18 cellular contexts compared by ENCODE assay signal in the genomic region with DNA sequence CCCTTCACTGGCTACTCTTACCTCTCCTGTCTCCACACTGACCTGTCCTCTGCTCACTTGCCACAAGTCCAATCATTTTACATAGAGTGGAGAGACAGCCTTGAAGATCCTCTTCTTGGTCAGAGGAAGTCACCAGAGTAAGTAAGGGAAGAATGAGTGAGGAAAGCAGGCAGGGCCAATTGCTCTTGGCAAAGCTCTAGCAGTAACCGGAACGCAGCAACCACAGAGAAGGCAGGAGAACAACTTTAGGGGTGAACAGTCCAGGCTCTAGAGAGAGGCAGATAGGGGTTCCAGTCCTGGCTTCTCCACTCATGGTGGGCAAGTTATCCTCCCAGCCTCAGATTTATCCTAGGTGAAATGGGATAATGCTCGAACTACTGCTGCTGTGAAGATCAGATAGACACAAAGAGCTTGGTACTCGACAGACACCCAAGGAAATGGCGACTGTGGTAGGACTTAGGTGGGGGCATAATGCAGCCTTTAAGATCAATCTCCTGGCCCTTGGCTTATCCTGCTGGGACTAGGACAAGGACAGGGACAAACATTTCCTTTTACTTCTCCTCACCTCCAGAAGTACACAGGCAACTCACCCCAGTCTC. TPM values are rescaled to one million over a fixed set of nuclear protein-coding genes. Genes with fewer than 3 reads are reported as not detected.
DNase-seq lines count a peak whose midpoint lies in the region; ATAC-seq and TF ChIP-seq lines count a peak whose summit lies in the region.
"Had no signal": no experiment of that assay in that cellular context is flagged by ENCODE, and none has a peak within 500 bp of the region (broad histone marks: within the 10 kb centered on the region; RNA-seq: fewer than 3 reads in every experiment).

No MANE protein-coding gene starts in this region.

- H4K91ac ChIP-seq in H9 (ENCODE audit: insufficient read length, low read depth, low read length): no peak overlapping the region

- no peak overlapping the region for H2BK12ac ChIP-seq in H9 (ENCODE audit: insufficient read length, low read depth, low read length)

- H3K36me3 ChIP-seq in iPS-18a (ENCODE audit: control insufficient read depth, low read depth, low read length) (no peaks in the 10 kb centered on the region), sigmoid colon (no peaks in the 10 kb centered on the region), left lung (no peaks in the 10 kb centered on the region), ovary (no peaks in the 10 kb centered on the region)
- H3K36me3 ChIP-seq: BLaER1, upper lobe of left lung had no signal

- H3K23me2 ChIP-seq in H9 (ENCODE audit: insufficient read length, low read depth, low read length, poor library complexity, severe bottlenecking): peaks cover 7% of the 10 kb centered on the region

- H3K9me3 Mint-ChIP-seq in H9: no peaks in the 10 kb centered on the region; a peak in 2 of 5 replicates
- H3K9me3 Mint-ChIP-seq in brain: peaks cover 0 to 9% (median 7%) of the 10 kb centered on the region in 5 experiments
- H3K9me3 Mint-ChIP-seq in activated T-helper 2 cell treated with anti-CD3 and anti-CD28 coated beads, Interferon-gamma antibody, Interleukin-2, Interleukin-4, amounts not matched to agents 10 μg/mL and 5 μg/mL and 100 μg/mL, durations not matched to agents 14 hours and 24 hours and 36 hours: no peaks in the 10 kb centered on the region
- H3K9me3 Mint-ChIP-seq: activated T-helper 17 cell treated with anti-CD3 and anti-CD28 coated beads, Interleukin-2, amount 50 U/mL, for 72 hours; stimulated activated naive CD8-positive, alpha-beta T cell treated with anti-CD3 and anti-CD28 coated beads, Interleukin-15, Interleukin-2, amounts not matched to agents 100 ng/mL and 50 ng/mL, for 24 hours had no signal

- no peaks in the 10 kb centered on the region for H3K79me1 ChIP-seq in H9 (ENCODE audit: insufficient read depth, low read depth, low read length, poor library complexity, severe bottlenecking)

- H3K56ac ChIP-seq in H9 (ENCODE audit: insufficient read length, low read depth, low read length): no peak overlapping the region

- H2BK20ac ChIP-seq in H9 (ENCODE audit: low read depth, low read length, poor library complexity, severe bottlenecking): no peak overlapping the region

- H3K9me3 ChIP-seq in H9 (ENCODE audit: control insufficient read depth, low read depth, low read length) (no peaks in the 10 kb centered on the region), iPS-18a (ENCODE audit: control insufficient read depth, low read depth, low read length) (no peaks in the 10 kb centered on the region), sigmoid colon (no peaks in the 10 kb centered on the region), left lung (no peaks in the 10 kb centered on the region), ovary (no peaks in the 10 kb centered on the region)
- H3K9me3 ChIP-seq: upper lobe of left lung had no signal

- no peak overlapping the region for H3K18ac ChIP-seq in H9 (ENCODE audit: insufficient read length, low read depth, low read length)

- no peak overlapping the region for H2AK5ac ChIP-seq in H9 (ENCODE audit: insufficient read length, low read length)

- no peaks in the 10 kb centered on the region for H4K20me1 ChIP-seq in H9 (ENCODE audit: control insufficient read depth, insufficient read depth, insufficient read length)
- H4K20me1 ChIP-seq: BLaER1 had no signal

- peak overlapping the region; percentile 17 for H3K4me2 ChIP-seq in H9 (ENCODE audit: insufficient read depth, insufficient read length, low read length)
- H3K4me2 ChIP-seq: BLaER1 had no signal

- H3K27me3 Mint-ChIP-seq in H9 (ENCODE audit: low read depth) (peaks cover 75% of the 10 kb centered on the region), brain (peaks cover 82% of the 10 kb centered on the region)
- peaks cover 32% of the 10 kb centered on the region for H3K27me3 Mint-ChIP-seq in activated T-helper 2 cell treated with anti-CD3 and anti-CD28 coated beads, Interferon-gamma antibody, Interleukin-2, Interleukin-4, amounts not matched to agents 10 μg/mL and 5 μg/mL and 100 μg/mL, durations not matched to agents 14 hours and 24 hours and 36 hours (ENCODE audit: low read depth)

- ATAC-seq in left lung: no peak
- ATAC-seq: activated T-helper 17 cell treated with anti-CD3 and anti-CD28 coated beads, Interleukin-2, amount 50 U/mL, for 72 hours had no signal

- H3K4me3 ChIP-seq in iPS-18a (ENCODE audit: low read length) (peak overlapping the region; percentile 43), sigmoid colon (peak overlapping the region in 1 of 4 donors; percentile 65), left lung (no peak overlapping the region), ovary (no peak overlapping the region)
- H3K4me3 ChIP-seq: BLaER1 had no signal

- H3K79me2 ChIP-seq in H9 (ENCODE audit: insufficient read depth, low read length): no peaks in the 10 kb centered on the region

- H3K27ac Mint-ChIP-seq in H9 (no peak overlapping the region), brain (no peak overlapping the region)
- H3K27ac Mint-ChIP-seq in activated T-helper 2 cell treated with anti-CD3 and anti-CD28 coated beads, Interferon-gamma antibody, Interleukin-2, Interleukin-4, amounts not matched to agents 10 μg/mL and 5 μg/mL and 100 μg/mL, durations not matched to agents 14 hours and 24 hours and 36 hours: no peak overlapping the region
- H3K27ac Mint-ChIP-seq: activated T-helper 17 cell treated with anti-CD3 and anti-CD28 coated beads, Interleukin-2, amount 50 U/mL, for 72 hours; IgD-negative memory B cell; stimulated activated naive CD8-positive, alpha-beta T cell treated with anti-CD3 and anti-CD28 coated beads, Interleukin-15, Interleukin-2, amounts not matched to agents 100 ng/mL and 50 ng/mL, for 24 hours had no signal

- H3K9ac ChIP-seq in H9 (ENCODE audit: extremely low read depth, insufficient read length, low read length) (no peak overlapping the region), iPS-18a (ENCODE audit: low read length) (no peak overlapping the region)
- H3K9ac ChIP-seq: BLaER1 had no signal

- H3K4me3 Mint-ChIP-seq in H9: peak overlapping the region; percentile 55 to 72
- H3K4me3 Mint-ChIP-seq in brain: peak overlapping the region; percentile 10 to 81 (median 61)
- H3K4me3 Mint-ChIP-seq in activated T-helper 2 cell treated with anti-CD3 and anti-CD28 coated beads, Interferon-gamma antibody, Interleukin-2, Interleukin-4, amounts not matched to agents 10 μg/mL and 5 μg/mL and 100 μg/mL, durations not matched to agents 14 hours and 24 hours and 36 hours (ENCODE audit: low read depth): no peak overlapping the region
- H3K4me3 Mint-ChIP-seq: activated T-helper 17 cell treated with anti-CD3 and anti-CD28 coated beads, Interleukin-2, amount 50 U/mL, for 72 hours; IgD-negative memory B cell; stimulated activated naive CD8-positive, alpha-beta T cell treated with anti-CD3 and anti-CD28 coated beads, Interleukin-15, Interleukin-2, amounts not matched to agents 100 ng/mL and 50 ng/mL, for 24 hours had no signal

- no peak overlapping the region for H3K27ac ChIP-seq in H9 (ENCODE audit: insufficient read length, low read depth, low read length)
- no peak overlapping the region for H3K27ac ChIP-seq in iPS-18a (ENCODE audit: low read length)
- H3K27ac ChIP-seq in sigmoid colon: peak overlapping the region; percentile 82 to 87 (median 86)
- H3K27ac ChIP-seq in left lung: no peak overlapping the region
- no peak overlapping the region for H3K27ac ChIP-seq in ovary
- H3K27ac ChIP-seq: BLaER1, SK-N-MC had no signal

- TF ChIP-seq CTCF in H9 (conservative IDR thresholded peaks at IDR 0.05): no peak
- no peak for TF ChIP-seq CTCF in brain (conservative IDR thresholded peaks at IDR 0.05)
- TF ChIP-seq CTCF in sigmoid colon (IDR thresholded peaks at IDR 0.05): no peak
- no peak for TF ChIP-seq CTCF in left lung (IDR thresholded peaks at IDR 0.05)
- TF ChIP-seq CTCF in ovary (IDR thresholded peaks at IDR 0.05): no peak

- H3K4me1 ChIP-seq in H9 (ENCODE audit: insufficient read depth, low read length) (no peaks in the 10 kb centered on the region), iPS-18a (ENCODE audit: control insufficient read depth, low read depth, low read length) (no peaks in the 10 kb centered on the region), sigmoid colon (peaks cover 0 to 38% (median 33%) of the 10 kb centered on the region in 4 donors), left lung (no peaks in the 10 kb centered on the region), ovary (ENCODE audit: insufficient read depth) (peaks cover 2% of the 10 kb centered on the region)

- intact Hi-C loops in sigmoid colon (cut with DNase I): loop anchor here (2.0 to 10.0 kb wide), 5 partner anchors 85 to 370 kb away; a partner anchor contains a TSS
- intact Hi-C loops in left lung (cut with DNase I): no loop called here
- intact Hi-C loops in activated T-helper 2 cell treated with anti-CD3 and anti-CD28 coated beads, Interferon-gamma antibody, Interleukin-2, Interleukin-4, amounts not matched to agents 10 μg/mL and 5 μg/mL and 100 μg/mL, durations not matched to agents 14 hours and 24 hours and 36 hours (cut with micrococcal nuclease): no loop called here
- intact Hi-C loops in ovary (cut with DNase I): no loop called here

- H3K4ac ChIP-seq in H9 (ENCODE audit: low read depth, low read length): no peak overlapping the region

- no peak overlapping the region for H4K5ac ChIP-seq in H9 (ENCODE audit: insufficient read length, low read depth, low read length)

- DNase-seq in H9 (no peak), sigmoid colon (no peak), left lung (no peak), ovary (no peak)
- no peak for DNase-seq in stimulated activated CD4-positive, alpha-beta T cell treated with anti-CD3 and anti-CD28 coated beads, Interleukin-12 subunit alpha, Interleukin-12 subunit beta, amount 100 ng/mL, for 4 hours
- no peak for DNase-seq in activated T-helper 2 cell treated with anti-CD3 and anti-CD28 coated beads, Interferon-gamma antibody, Interleukin-2, Interleukin-4, amounts not matched to agents 10 μg/mL and 5 μg/mL and 100 μg/mL, durations not matched to agents 14 hours and 24 hours and 36 hours (ENCODE audit: low spot score)
- DNase-seq: stimulated activated CD4-positive, alpha-beta T cell treated with anti-CD3 and anti-CD28 coated beads, Interleukin-4, amount 100 ng/mL, for 4 hours; T-helper 2 cell had no signal

- peaks cover 19% of the 10 kb centered on the region; the same call in 1 of the 2 replicates for H3K27me3 ChIP-seq in H9 (ENCODE audit: insufficient read depth, low read length)
- H3K27me3 ChIP-seq in iPS-18a (ENCODE audit: control insufficient read depth, insufficient read depth, low read length): peaks cover 56% of the 10 kb centered on the region
- H3K27me3 ChIP-seq in sigmoid colon: no peaks in the 10 kb centered on the region
- H3K27me3 ChIP-seq in left lung: peaks cover 0 to 48% of the 10 kb centered on the region in 2 donors
- H3K27me3 ChIP-seq in ovary: no peaks in the 10 kb centered on the region
- H3K27me3 ChIP-seq: BLaER1 had no signal

- no peak overlapping the region for H2BK5ac ChIP-seq in H9 (ENCODE audit: insufficient read length, low read length)

- TF ChIP-seq POLR2A in sigmoid colon (IDR thresholded peaks at IDR 0.05) (no peak), ovary (IDR thresholded peaks at IDR 0.05) (no peak)

- no peak overlapping the region for H3K23ac ChIP-seq in H9 (ENCODE audit: insufficient read length, low read depth, low read length)

- H3K36me3 Mint-ChIP-seq in H9 (ENCODE audit: insufficient read depth in 1 of 3, low read depth in 3 of 3) (no peaks in the 10 kb centered on the region), brain (no peaks in the 10 kb centered on the region)
- H3K36me3 Mint-ChIP-seq in activated T-helper 2 cell treated with anti-CD3 and anti-CD28 coated beads, Interferon-gamma antibody, Interleukin-2, Interleukin-4, amounts not matched to agents 10 μg/mL and 5 μg/mL and 100 μg/mL, durations not matched to agents 14 hours and 24 hours and 36 hours (ENCODE audit: low read depth): no peaks in the 10 kb centered on the region
- H3K36me3 Mint-ChIP-seq: IgD-negative memory B cell had no signal

- H2AFZ ChIP-seq in H9 (ENCODE audit: low read length): no peak overlapping the region

- no peak overlapping the region for H3T11ph ChIP-seq in H9 (ENCODE audit: low read length)

- peaks cover 5 to 16% of the 10 kb centered on the region in 2 experiments; a peak in 2 of 4 replicates for H3K4me1 Mint-ChIP-seq in H9
- no peaks in the 10 kb centered on the region for H3K4me1 Mint-ChIP-seq in brain
- H3K4me1 Mint-ChIP-seq in activated T-helper 2 cell treated with anti-CD3 and anti-CD28 coated beads, Interferon-gamma antibody, Interleukin-2, Interleukin-4, amounts not matched to agents 10 μg/mL and 5 μg/mL and 100 μg/mL, durations not matched to agents 14 hours and 24 hours and 36 hours (ENCODE audit: low read depth): no peaks in the 10 kb centered on the region
- H3K4me1 Mint-ChIP-seq: activated T-helper 17 cell treated with anti-CD3 and anti-CD28 coated beads, Interleukin-2, amount 50 U/mL, for 72 hours had no signal

- H2BK15ac ChIP-seq in H9 (ENCODE audit: low read depth, low read length): no peak overlapping the region

- H3K14ac ChIP-seq in H9 (ENCODE audit: insufficient read depth, low read length): no peak overlapping the region

- no CpG with 5 or more reads among the region's 5 CpGs for WGBS in H9 (ENCODE audit: extremely low coverage, insufficient read length, low lambda C conversion rate)
- WGBS in sigmoid colon, 2 donors: 86 to 89% methylated on average over 5 of the region's 5 CpGs
- 84 to 89% (median 88%) methylated on average over 5 of the region's 5 CpGs for WGBS in ovary, 3 donors

- TF ChIP-seq EP300 in sigmoid colon (IDR thresholded peaks at IDR 0.05): no peak
- TF ChIP-seq EP300 in ovary (IDR thresholded peaks at IDR 0.05): no peak

- H4K8ac ChIP-seq in H9 (replicated peaks; ENCODE audit: insufficient read length, low read depth, low read length): no peak overlapping the region

- H2BK120ac ChIP-seq in H9 (ENCODE audit: low read depth, low read length, poor library complexity, severe bottlenecking): no peak overlapping the region

RNA-seq across cellular contexts. Expression of a gene that starts 1.2 kb away (rescaled TPM):
- 0.39 and 0.77 TPM in 2 replicates for total RNA-seq in H9 (2021)
- 0.98 TPM for polyA plus RNA-seq in brain (ENCODE audit: insufficient read depth, low read depth, low replicate concordance)
- 10 to 100 TPM; 29.2 to 40.7 (median 37.6) TPM for total RNA-seq in sigmoid colon
- polyA plus RNA-seq in sigmoid colon: 1 to 10 TPM in 1 of 3 donors, under 1 TPM in 1, not detected in 1; 0.60 to 2.4 TPM
- 10 to 100 TPM; 10.5 to 11.7 TPM for total RNA-seq in left lung
- 0.07 TPM in 1 of 2 replicates, not detected in the other for total RNA-seq in activated T-helper 2 cell treated with anti-CD3 and anti-CD28 coated beads, Interferon-gamma antibody, Interleukin-2, Interleukin-4, amounts not matched to agents 10 μg/mL and 5 μg/mL and 100 μg/mL, durations not matched to agents 14 hours and 24 hours and 36 hours
- total RNA-seq in ovary: 1 to 10 TPM; 1.4 to 7.6 (median 3.7) TPM
- polyA plus RNA-seq in ovary: 1 to 10 TPM in 1 of 2 donors, under 1 TPM in 1; 0.96 to 9.0 TPM
- total RNA-seq: activated T-helper 17 cell treated with anti-CD3 and anti-CD28 coated beads, Interleukin-2, amount 50 U/mL, for 72 hours; M059J; pulmonary artery endothelial cell had no signal
- polyA plus RNA-seq: IgD-negative memory B cell had no signal

Comparison
In these comparisons a context has a peak if more than half of its experiments do, and no peak if none do; other contexts are left out.
1. H3K27ac ChIP-seq: peak in sigmoid colon (4 of 4); none in H9 (single experiment), iPS-18a (single experiment), left lung (0 of 2) and ovary (0 of 2).